11 cellular contexts compared by ENCODE assay signal in the genomic region with DNA sequence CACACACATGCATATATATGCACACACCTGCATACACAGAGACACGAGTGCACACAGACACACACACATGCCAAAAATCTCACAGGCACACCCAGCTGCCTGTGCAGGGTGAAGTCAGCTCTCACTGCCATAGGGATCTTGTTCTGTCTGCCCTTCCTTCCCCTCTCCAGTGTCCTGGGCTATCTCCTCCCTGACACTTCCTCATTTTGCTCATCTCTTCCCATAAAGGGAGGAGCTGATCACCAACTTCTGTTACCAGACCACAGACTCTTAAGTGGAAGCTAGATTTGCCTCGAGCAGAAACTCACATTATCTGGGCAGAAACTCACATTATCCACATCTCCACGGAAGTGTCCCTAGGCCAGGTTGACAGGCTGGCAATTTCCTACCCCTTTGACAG. TPM values are rescaled to one million over a fixed set of nuclear protein-coding genes. Genes with fewer than 3 reads are reported as not detected.
DNase-seq lines count a peak whose midpoint lies in the region; ATAC-seq, FAIRE-seq and TF ChIP-seq lines count a peak whose summit lies in the region.
"Had no signal": no experiment of that assay in that cellular context is flagged by ENCODE, and none has a peak within 500 bp of the region (broad histone marks: within the 10 kb centered on the region; RNA-seq: fewer than 3 reads in every experiment).

No MANE protein-coding gene starts in this region.

- H3K9me3 Mint-ChIP-seq in CD8-positive, alpha-beta T cell: no peaks in the 10 kb centered on the region
- H3K9me3 Mint-ChIP-seq in central memory CD8-positive, alpha-beta T cell: no peaks in the 10 kb centered on the region

- H3K9me3 ChIP-seq in CD8-positive, alpha-beta T cell (ENCODE audit: low read length): no peaks in the 10 kb centered on the region
- H3K9me3 ChIP-seq in neutrophil: no peaks in the 10 kb centered on the region

- H3K4me3 ChIP-seq in CD8-positive, alpha-beta T cell (ENCODE audit: low read depth, low read length): no peak overlapping the region
- H3K4me3 ChIP-seq in neutrophil (ENCODE audit: low read depth in 1 of 2, low read length in 1 of 2): peak overlapping the region; percentile 35 to 47
- H3K4me3 ChIP-seq: GM23248 had no signal

- no peaks in the 10 kb centered on the region for H3K27me3 ChIP-seq in CD8-positive, alpha-beta T cell (ENCODE audit: insufficient read depth, low read length)
- no peaks in the 10 kb centered on the region for H3K27me3 ChIP-seq in neutrophil

- peak overlapping the region; percentile 3 for H3K27ac ChIP-seq in CD8-positive, alpha-beta T cell (ENCODE audit: low read depth, low read length)
- peak overlapping the region; percentile 82 for H3K27ac ChIP-seq in neutrophil
- H3K27ac ChIP-seq: GM23248 had no signal

- DNase-seq in CD8-positive, alpha-beta T cell: no peak
- DNase-seq in NOMO-1 (lab: John Stamatoyannopoulos, UW; ENCODE audit: unreplicated experiment in 2 of 2): peak; percentile 85
- DNase-seq in central memory CD8-positive, alpha-beta T cell (ENCODE audit: low spot score in 2 of 2): no peak
- no peak for DNase-seq in NCI-H2227 (lab: John Stamatoyannopoulos, UW; ENCODE audit: unreplicated experiment)
- DNase-seq in HTR-8/SVneo (ENCODE audit: insufficient read length, low spot score): no peak
- DNase-seq in NAMALWA (ENCODE audit: low spot score): no peak
- DNase-seq: DMS 273 treated with DMSO at 0.1 percent for 48 hours, GM23248, NCI-H1694 had no signal

- H3K27ac Mint-ChIP-seq in CD8-positive, alpha-beta T cell: peak overlapping the region; percentile 98
- peak overlapping the region; percentile 86 for H3K27ac Mint-ChIP-seq in central memory CD8-positive, alpha-beta T cell (ENCODE audit: low read depth)

- H3K4me3 Mint-ChIP-seq in CD8-positive, alpha-beta T cell: peak overlapping the region; percentile 53
- peak overlapping the region; percentile 71 for H3K4me3 Mint-ChIP-seq in central memory CD8-positive, alpha-beta T cell

- no peak for FAIRE-seq in HTR-8/SVneo (lab: Jason Lieb, UNC)

- CTCF ChIA-PET in CD8-positive, alpha-beta T cell (lab: Charles Lee): interaction anchor here (1.0 to 14.1 kb wide), 11 partner anchors 8 to 72 kb away, joined by 3 to 385 read pairs (median 34); a partner anchor contains a TSS

- peaks cover 94% of the 10 kb centered on the region for H3K36me3 Mint-ChIP-seq in CD8-positive, alpha-beta T cell
- peaks cover 85% of the 10 kb centered on the region for H3K36me3 Mint-ChIP-seq in central memory CD8-positive, alpha-beta T cell (ENCODE audit: insufficient read depth)

- intact Hi-C loops in CD8-positive, alpha-beta T cell (cut with DNase I, micrococcal nuclease): loop anchor here (1.0 to 5.0 kb wide), 4 partner anchors 14 to 152 kb away; no protein-coding TSS in a partner anchor

- H3K36me3 ChIP-seq in CD8-positive, alpha-beta T cell (ENCODE audit: insufficient read depth, low read length): peaks cover 86% of the 10 kb centered on the region
- H3K36me3 ChIP-seq in neutrophil: peaks cover 100% of the 10 kb centered on the region

- H3K4me1 ChIP-seq in CD8-positive, alpha-beta T cell (ENCODE audit: insufficient read depth, low read length): peaks cover 90% of the 10 kb centered on the region
- H3K4me1 ChIP-seq in neutrophil (ENCODE audit: control insufficient read depth in 1 of 2, insufficient read depth in 1 of 2, low read depth in 1 of 2, low read length in 1 of 2): peaks cover 35 to 43% of the 10 kb centered on the region in 2 experiments

- no peak for ATAC-seq in CD8-positive, alpha-beta T cell
- ATAC-seq in central memory CD8-positive, alpha-beta T cell (replicated peaks; ENCODE audit: extremely low read depth, poor library complexity, severe bottlenecking): no peak
- ATAC-seq in HG02759 (IDR thresholded peaks at IDR 0.05; ENCODE audit: unreplicated experiment): no peak

- no peaks in the 10 kb centered on the region for H3K27me3 Mint-ChIP-seq in CD8-positive, alpha-beta T cell (ENCODE audit: low read depth)
- no peaks in the 10 kb centered on the region for H3K27me3 Mint-ChIP-seq in central memory CD8-positive, alpha-beta T cell

- H3K4me1 Mint-ChIP-seq in CD8-positive, alpha-beta T cell (ENCODE audit: low read depth): peaks cover 96% of the 10 kb centered on the region
- H3K4me1 Mint-ChIP-seq in central memory CD8-positive, alpha-beta T cell: peaks cover 74% of the 10 kb centered on the region

- TF ChIP-seq CTCF in CD8-positive, alpha-beta T cell (IDR thresholded peaks at IDR 0.05): no peak
- TF ChIP-seq CTCF in neutrophil (IDR thresholded peaks at IDR 0.05): peak; percentile 12

- POLR2A ChIA-PET in CD8-positive, alpha-beta T cell (lab: Charles Lee): interaction anchor here (0.5 to 21.0 kb wide), 13 partner anchors 8 to 70 kb away, joined by 3 to 494 read pairs (median 4); a partner anchor contains a TSS

RNA-seq across cellular contexts. Expression of a gene that starts 28.7 kb away (rescaled TPM):
- total RNA-seq in CD8-positive, alpha-beta T cell: 100 to 1,000 TPM; 132 to 140 TPM
- total RNA-seq: GM23248 had no signal

RNA-seq across cellular contexts. Expression of a gene that starts 36.1 kb away (rescaled TPM):
- total RNA-seq in CD8-positive, alpha-beta T cell: not detected
- total RNA-seq: GM23248 had no signal

Comparison
In these comparisons a context has a peak if more than half of its experiments do, and no peak if none do; other contexts are left out.
1. DNase-seq: peak in NOMO-1 (2 of 2); none in CD8-positive, alpha-beta T cell (0 of 7), central memory CD8-positive, alpha-beta T cell (0 of 2), NCI-H2227 (single experiment), HTR-8/SVneo (single experiment) and NAMALWA (single experiment).